8 cellular contexts compared by ENCODE assay signal in the genomic region with DNA sequence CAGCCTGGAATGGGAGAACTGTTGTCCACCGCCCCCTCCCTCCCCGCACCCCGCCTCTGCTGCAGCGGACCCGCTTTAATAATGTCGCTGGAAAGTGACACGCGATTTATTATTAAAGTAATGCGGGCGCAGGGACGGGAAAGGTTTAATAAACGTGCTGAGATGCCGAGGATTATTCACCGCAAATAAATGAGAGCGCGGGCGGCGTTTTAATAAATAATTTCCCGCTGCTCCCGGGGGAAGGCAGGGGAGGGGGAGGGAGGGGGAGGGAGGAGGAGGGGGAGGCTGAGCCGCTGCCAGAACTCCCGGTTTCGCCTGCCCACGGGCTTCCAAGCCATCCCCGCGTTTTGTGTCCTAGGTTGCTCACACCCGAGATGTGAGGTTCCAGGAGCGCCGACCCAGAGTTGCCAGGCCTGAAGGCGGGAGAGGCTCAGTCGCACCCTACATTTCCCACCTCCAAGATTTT. TPM values are rescaled to one million over a fixed set of nuclear protein-coding genes. Genes with fewer than 3 reads are reported as not detected.
A peak's percentile ranks its signal among the peaks of the same experiment; 100 is the strongest.
DNase-seq lines count a peak whose midpoint lies in the region; ATAC-seq and TF ChIP-seq lines count a peak whose summit lies in the region.

No MANE protein-coding gene starts in this region.

- H3K4me1 ChIP-seq in BE2C, result peaks cover 30% of the 10 kb centered on the region
- peaks cover 34% of the 10 kb centered on the region for H3K4me1 ChIP-seq in Loucy (ENCODE audit: insufficient read depth, low read length, poor library complexity, severe bottlenecking)
- H3K4me1 ChIP-seq in mucosa of rectum (ENCODE audit: control insufficient read depth in 2 of 2, insufficient read depth in 2 of 2, low read length in 2 of 2), result peaks cover 56 to 57% of the 10 kb centered on the region in 2 donors

- peaks cover 1% of the 10 kb centered on the region; the same call in 1 of the 2 replicates for H3F3A ChIP-seq in Loucy (ENCODE audit: low read depth)

- DNase-seq in BE2C (peak; percentile 50), cardiac fibroblast (ENCODE audit: low read depth in 2 of 2) (no peak), DMS153 treated with DMSO at 0.1 percent for 48 hours (lab: John Stamatoyannopoulos, UW; ENCODE audit: unreplicated experiment) (no peak)
- DNase-seq in activated CD4-positive, CD25-positive, alpha-beta regulatory T cell (lab: John Stamatoyannopoulos, UW), result no peak
- DNase-seq in activated CD8-positive, alpha-beta memory T cell treated with anti-CD3 and anti-CD28 coated beads, Interleukin-2, amount 50 U/mL, for 48 hours, result no peak

- TF ChIP-seq CTCF in BE2C (IDR thresholded peaks at IDR 0.05; ENCODE audit: low read depth, low read length) (no peak), Loucy (conservative IDR thresholded peaks at IDR 0.05; ENCODE audit: low read length) (no peak), cardiac fibroblast (IDR thresholded peaks at IDR 0.05; ENCODE audit: low read depth, low read length) (no peak)

- H3K9me2 ChIP-seq in Loucy (replicated peaks; ENCODE audit: low read depth, low read length), result no peaks in the 10 kb centered on the region

- H3K9ac ChIP-seq in Loucy (ENCODE audit: low read depth, low read length, poor library complexity, severe bottlenecking) (peak overlapping the region; percentile 73), mucosa of rectum (ENCODE audit: low read depth in 1 of 2, low read length in 2 of 2) (peak overlapping the region; percentile 70 to 84)

- peak overlapping the region; percentile 87 for H3K4me2 ChIP-seq in Loucy (ENCODE audit: low read depth, low read length, poor library complexity, severe bottlenecking)

- H2AFZ ChIP-seq in Loucy (ENCODE audit: low read length), result no peak overlapping the region

- H4K20me1 ChIP-seq in Loucy (ENCODE audit: insufficient read depth, low read length, poor library complexity, severe bottlenecking), result no peaks in the 10 kb centered on the region

- peak overlapping the region; percentile 95 to 97 for H3K27ac ChIP-seq in mucosa of rectum (ENCODE audit: low read depth in 2 of 2, low read length in 2 of 2)

- H3K4me3 ChIP-seq in BE2C (ENCODE audit: low read depth, low read length) (peak overlapping the region; percentile 79), Loucy (ENCODE audit: low read length, poor library complexity, severe bottlenecking) (peak overlapping the region; percentile 79), cardiac fibroblast (replicated peaks in 1 of 2; ENCODE audit: low read depth in 2 of 2, low read length in 2 of 2) (peak overlapping the region; percentile 57 to 59), mucosa of rectum (ENCODE audit: low read length in 2 of 2) (peak overlapping the region; percentile 78)

- H3K36me3 ChIP-seq in BE2C (no peaks in the 10 kb centered on the region), Loucy (ENCODE audit: insufficient read depth, low read length) (no peaks in the 10 kb centered on the region), mucosa of rectum (ENCODE audit: control insufficient read depth in 2 of 2, insufficient read depth in 2 of 2, low read length in 2 of 2) (no peaks in the 10 kb centered on the region)

- no peak for ATAC-seq in HG03039 (IDR thresholded peaks at IDR 0.05; ENCODE audit: unreplicated experiment)

- H3K27me3 ChIP-seq in BE2C, result no peaks in the 10 kb centered on the region
- H3K27me3 ChIP-seq in Loucy (ENCODE audit: insufficient read depth, low read length, poor library complexity, severe bottlenecking), result no peaks in the 10 kb centered on the region
- H3K27me3 ChIP-seq in mucosa of rectum (ENCODE audit: control insufficient read depth in 2 of 2, insufficient read depth in 2 of 2, low read length in 2 of 2), result peaks cover 0 to 2% of the 10 kb centered on the region in 2 donors

- H3K9me3 ChIP-seq in BE2C (no peaks in the 10 kb centered on the region), Loucy (ENCODE audit: insufficient read depth, low read depth, low read length) (no peaks in the 10 kb centered on the region), mucosa of rectum (ENCODE audit: control insufficient read depth in 2 of 2, low read length in 2 of 2) (no peaks in the 10 kb centered on the region)

- H3K79me2 ChIP-seq in Loucy (ENCODE audit: insufficient read depth, low read length), result peaks cover 26% of the 10 kb centered on the region; the same call in 1 of the 2 replicates

RNA-seq across cellular contexts. Expression of a gene that starts 5.1 kb away (rescaled TPM):
- 27.2 TPM for polyA plus RNA-seq in BE2C (2012; ENCODE audit: insufficient read depth, insufficient read length, low read depth)

RNA-seq across cellular contexts. Expression of a gene that starts 35.9 kb away (rescaled TPM):
- 31.7 TPM for polyA plus RNA-seq in BE2C (2012; ENCODE audit: insufficient read depth, insufficient read length, low read depth)

RNA-seq across cellular contexts. Expression of a gene that starts 36.0 kb away (rescaled TPM):
- polyA plus RNA-seq in BE2C (2012; ENCODE audit: insufficient read depth, insufficient read length, low read depth), result 9.7 TPM
